Comparison of ENCODE assay signal across 15 cellular contexts in the genomic region with DNA sequence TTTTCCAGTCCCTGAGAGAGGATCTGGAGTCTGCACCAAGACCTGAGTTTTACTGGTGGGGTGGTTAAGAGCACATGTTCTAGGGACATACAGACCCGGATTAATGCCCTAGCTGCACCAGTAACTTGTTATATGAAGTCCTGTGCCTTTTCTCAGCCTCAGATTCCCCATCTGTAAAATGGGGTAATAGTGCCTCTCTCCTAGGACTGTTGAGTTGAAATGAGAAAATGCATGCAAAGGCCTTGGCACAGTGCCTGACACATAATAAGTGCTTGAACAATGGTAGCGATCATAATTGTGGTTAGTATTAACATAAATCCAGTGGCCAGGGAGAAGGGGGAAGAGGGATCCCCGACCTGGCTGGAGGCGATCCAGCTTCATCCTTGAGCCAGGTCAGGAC. TPM values are rescaled to one million over a fixed set of nuclear protein-coding genes. Genes with fewer than 3 reads are reported as not detected.
DNase-seq lines count a peak whose midpoint lies in the region; ATAC-seq and TF ChIP-seq lines count a peak whose summit lies in the region.
"Had no signal": no experiment of that assay in that cellular context is flagged by ENCODE, and none has a peak within 500 bp of the region (broad histone marks: within the 10 kb centered on the region; RNA-seq: fewer than 3 reads in every experiment).

No MANE protein-coding gene starts in this region.

- peak overlapping the region; percentile 46 for H3K4me2 ChIP-seq in hepatocyte
- H3K4me2 ChIP-seq: PC-9 had no signal

- peaks cover 100% of the 10 kb centered on the region for H3K79me2 ChIP-seq in hepatocyte

- WGBS in hepatocyte (ENCODE audit: low lambda C conversion rate, missing lambda C conversion rate): 89% methylated on average over 4 of the region's 4 CpGs
- 64 to 66% methylated on average over 4 of the region's 4 CpGs for WGBS in thyroid gland, 2 donors

- POLR2A ChIA-PET in MCF 10A (lab: Yijun Ruan, JAX): interaction anchor here (1.0 to 2.3 kb wide), 3 partner anchors 15 to 34 kb away, joined by 3 to 9 read pairs (median 9); no protein-coding TSS in a partner anchor

- peaks cover 99% of the 10 kb centered on the region for H4K20me1 ChIP-seq in hepatocyte (ENCODE audit: insufficient read depth, poor library complexity, severe bottlenecking)

- H3K4me1 Mint-ChIP-seq in MCF 10A (ENCODE audit: insufficient read depth, unreplicated experiment): peaks cover 10% of the 10 kb centered on the region
- H3K4me1 Mint-ChIP-seq: central memory CD8-positive, alpha-beta T cell had no signal

- H3K9me3 ChIP-seq in breast epithelium (no peaks in the 10 kb centered on the region), SK-N-MC (ENCODE audit: low read depth, low read length) (no peaks in the 10 kb centered on the region), hepatocyte (ENCODE audit: low read depth) (no peaks in the 10 kb centered on the region), thyroid gland (no peaks in the 10 kb centered on the region)

- no peaks in the 10 kb centered on the region for H3K9me2 ChIP-seq in hepatocyte (replicated peaks; ENCODE audit: insufficient read depth)

- no peak for ATAC-seq in GM19455 (IDR thresholded peaks at IDR 0.05; ENCODE audit: unreplicated experiment)

- H3K4me1 ChIP-seq in breast epithelium (peaks cover 30 to 36% of the 10 kb centered on the region in 2 donors), hepatocyte (ENCODE audit: insufficient read depth) (peaks cover 73% of the 10 kb centered on the region), thyroid gland (peaks cover 75 to 88% of the 10 kb centered on the region in 2 donors)

- peaks cover under 1% of the 10 kb centered on the region for H3K36me3 Mint-ChIP-seq in MCF 10A (ENCODE audit: insufficient read depth, unreplicated experiment)

- peak overlapping the region in 1 of 2 donors; percentile 93 for H3K27ac ChIP-seq in breast epithelium
- peak overlapping the region; percentile 83; the same call in 1 of the 2 replicates for H3K27ac ChIP-seq in SK-N-MC
- peak overlapping the region; percentile 34 for H3K27ac ChIP-seq in hepatocyte
- H3K27ac ChIP-seq in thyroid gland: peak overlapping the region; percentile 1 to 97 (median 78)
- H3K27ac ChIP-seq: PC-9 had no signal

- no TSS peak for BruUV-seq in MCF 10A (replicated peaks; lab: Mats Ljungman, UMichigan)

- H3K36me3 ChIP-seq in breast epithelium: no peaks in the 10 kb centered on the region
- H3K36me3 ChIP-seq in SK-N-MC (ENCODE audit: insufficient read depth, low read length): no peaks in the 10 kb centered on the region
- H3K36me3 ChIP-seq in hepatocyte (replicated peaks; ENCODE audit: insufficient read depth, low read depth): no peaks in the 10 kb centered on the region
- no peaks in the 10 kb centered on the region for H3K36me3 ChIP-seq in thyroid gland

- CTCF ChIA-PET in MCF 10A (lab: Yijun Ruan, JAX): interaction anchor here (0.7 to 4.5 kb wide), 9 partner anchors 10 to 190 kb away, joined by 3 to 18 read pairs (median 4); no protein-coding TSS in a partner anchor

- no peak overlapping the region for H2AFZ ChIP-seq in hepatocyte
- H2AFZ ChIP-seq: PC-9 had no signal

- H3K4me3 ChIP-seq in breast epithelium (no peak overlapping the region), SK-N-MC (no peak overlapping the region), hepatocyte (no peak overlapping the region), thyroid gland (replicated peaks in 1 of 3) (no peak overlapping the region)
- H3K4me3 ChIP-seq: PC-9 had no signal

- no peaks in the 10 kb centered on the region for H3K27me3 Mint-ChIP-seq in MCF 10A (ENCODE audit: insufficient read depth, unreplicated experiment)
- H3K27me3 Mint-ChIP-seq: activated CD4-positive, alpha-beta memory T cell treated with anti-CD3 and anti-CD28 coated beads, Interleukin-2, amount 10 ng/mL, durations not matched to agents 7 days and 5 days; central memory CD8-positive, alpha-beta T cell had no signal

- H3K27me3 ChIP-seq in breast epithelium (no peaks in the 10 kb centered on the region), hepatocyte (no peaks in the 10 kb centered on the region), thyroid gland (no peaks in the 10 kb centered on the region)

- H3K9ac ChIP-seq in SK-N-MC (ENCODE audit: insufficient read length): no peak overlapping the region

- no peak overlapping the region for H3K4me3 Mint-ChIP-seq in MCF 10A (ENCODE audit: unreplicated experiment)
- H3K4me3 Mint-ChIP-seq: activated CD4-positive, alpha-beta memory T cell treated with anti-CD3 and anti-CD28 coated beads, Interleukin-2, amount 10 ng/mL, durations not matched to agents 7 days and 5 days; central memory CD8-positive, alpha-beta T cell had no signal

- TF ChIP-seq POLR2A in breast epithelium (IDR thresholded peaks at IDR 0.05): no peak
- no peak for TF ChIP-seq POLR2A in thyroid gland (IDR thresholded peaks at IDR 0.05)

- DNase-seq in MCF 10A (ENCODE audit: unreplicated experiment) (peak; percentile 30), breast epithelium (ENCODE audit: low spot score in 2 of 2) (no peak), SK-N-MC (ENCODE audit: low read depth, low spot score) (no peak), hepatocyte (ENCODE audit: low spot score) (no peak), thyroid gland (no peak), OCI-M1 (lab: John Stamatoyannopoulos, UW) (no peak), NCI-H146 treated with DMSO at 0.1 percent for 48 hours (lab: John Stamatoyannopoulos, UW; ENCODE audit: unreplicated experiment) (no peak)
- DNase-seq: activated CD4-positive, alpha-beta memory T cell treated with anti-CD3 and anti-CD28 coated beads, Interleukin-2, amount 10 ng/mL, durations not matched to agents 7 days and 5 days; activated gamma-delta T cell; DND-41; NCI-H187 treated with DMSO at 0.1 percent for 48 hours; PC-9; T1000 had no signal

- no peaks in the 10 kb centered on the region for H3K9me3 Mint-ChIP-seq in MCF 10A (ENCODE audit: unreplicated experiment)
- H3K9me3 Mint-ChIP-seq: activated CD4-positive, alpha-beta memory T cell treated with anti-CD3 and anti-CD28 coated beads, Interleukin-2, amount 10 ng/mL, durations not matched to agents 7 days and 5 days; central memory CD8-positive, alpha-beta T cell had no signal

- no peak overlapping the region for H3K27ac Mint-ChIP-seq in MCF 10A (ENCODE audit: low read depth, unreplicated experiment)
- H3K27ac Mint-ChIP-seq: activated CD4-positive, alpha-beta memory T cell treated with anti-CD3 and anti-CD28 coated beads, Interleukin-2, amount 10 ng/mL, durations not matched to agents 7 days and 5 days had no signal

- no peak for TF ChIP-seq CTCF in MCF 10A (IDR thresholded peaks at IDR 0.05; ENCODE audit: unreplicated experiment)
- no peak for TF ChIP-seq CTCF in breast epithelium (IDR thresholded peaks at IDR 0.05)
- TF ChIP-seq CTCF in hepatocyte (IDR thresholded peaks at IDR 0.05; ENCODE audit: poor library complexity): no peak
- no peak for TF ChIP-seq CTCF in thyroid gland (IDR thresholded peaks at IDR 0.05)

- intact Hi-C loops in MCF 10A (cut with micrococcal nuclease): no loop called here
- intact Hi-C loops in breast epithelium (cut with DNase I; ENCODE audit: low total_unique reads): no loop called here
- intact Hi-C loops in thyroid gland (cut with DNase I): no loop called here

RNA-seq across cellular contexts. Expression of a gene that starts 12.3 kb away (rescaled TPM):
- total RNA-seq in MCF 10A (2022): 18.4 and 25.2 TPM in 2 replicates
- total RNA-seq in breast epithelium: 10 to 100 TPM; 10.7 to 17.1 (median 15.4) TPM
- 6.7 and 13.3 TPM in 2 replicates for total RNA-seq in hepatocyte
- 12.2 and 14.4 TPM in 2 replicates for polyA plus RNA-seq in hepatocyte
- total RNA-seq in thyroid gland: 10 to 100 TPM; 25.5 to 91.4 (median 47.8) TPM

RNA-seq across cellular contexts. Expression of a gene that starts 43.4 kb away (rescaled TPM):
- total RNA-seq in MCF 10A (2022) (not detected in 2 replicates), breast epithelium (10 to 100 TPM; 22.1 to 46.9 (median 24.3) TPM), hepatocyte (0.28 and 0.73 TPM in 2 replicates), thyroid gland (1 to 10 TPM; 4.6 to 7.1 (median 6.4) TPM)
- 0.28 TPM in 1 of 2 replicates, not detected in the other for polyA plus RNA-seq in hepatocyte
- total RNA-seq: activated CD4-positive, alpha-beta memory T cell treated with anti-CD3 and anti-CD28 coated beads, Interleukin-2, amount 10 ng/mL, durations not matched to agents 7 days and 5 days; PC-9 had no signal
